ENCODE assay signal across 1 cellular context in the genomic region with DNA sequence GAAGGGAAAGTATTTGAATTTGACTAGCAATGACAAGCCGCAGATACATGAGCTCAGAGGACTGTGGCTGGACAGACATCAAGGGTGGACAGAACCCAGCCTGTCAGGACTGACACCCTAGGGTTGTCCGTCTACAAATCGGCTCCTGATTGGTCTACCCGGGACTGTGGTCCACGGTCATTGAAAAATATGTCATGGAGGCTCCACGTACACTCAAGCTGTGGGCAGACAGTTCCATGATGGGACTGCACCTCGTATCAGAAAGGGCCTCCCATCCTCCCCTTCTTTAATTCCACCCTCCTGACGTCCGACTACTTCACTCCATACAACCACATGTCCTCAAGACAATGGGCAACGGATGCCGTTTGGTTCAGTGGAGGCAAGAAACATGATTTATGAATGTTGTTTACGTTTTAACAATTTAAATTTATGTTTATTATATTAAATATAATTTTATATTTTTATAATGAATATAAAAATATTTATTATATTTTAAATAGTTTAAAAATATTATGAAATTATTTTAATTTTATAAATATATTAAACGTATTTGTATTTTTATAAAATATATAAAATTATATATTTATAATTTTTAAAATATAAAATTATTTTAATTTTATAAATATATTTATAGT.
TF ChIP-seq lines count a peak whose summit lies in the region.

No MANE protein-coding gene starts in this region.

TF ChIP-seq in WTC11, 78 proteins besides CTCF, POLR2A, EP300 and RAD21:
- TF ChIP-seq ZNF423 (CRISPR knock-in tag; IDR thresholded peaks at IDR 0.05): no peak
- no peak for TF ChIP-seq ZNF317 (CRISPR knock-in tag; IDR thresholded peaks at IDR 0.05; ENCODE audit: borderline replicate concordance, low read depth)
- TF ChIP-seq HMGA2 (CRISPR knock-in tag; IDR thresholded peaks at IDR 0.05): peak; percentile 98
- TF ChIP-seq, protein P1, sequence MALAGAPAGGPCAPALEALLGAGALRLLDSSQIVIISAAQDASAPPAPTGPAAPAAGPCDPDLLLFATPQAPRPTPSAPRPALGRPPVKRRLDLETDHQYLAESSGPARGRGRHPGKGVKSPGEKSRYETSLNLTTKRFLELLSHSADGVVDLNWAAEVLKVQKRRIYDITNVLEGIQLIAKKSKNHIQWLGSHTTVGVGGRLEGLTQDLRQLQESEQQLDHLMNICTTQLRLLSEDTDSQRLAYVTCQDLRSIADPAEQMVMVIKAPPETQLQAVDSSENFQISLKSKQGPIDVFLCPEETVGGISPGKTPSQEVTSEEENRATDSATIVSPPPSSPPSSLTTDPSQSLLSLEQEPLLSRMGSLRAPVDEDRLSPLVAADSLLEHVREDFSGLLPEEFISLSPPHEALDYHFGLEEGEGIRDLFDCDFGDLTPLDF (CRISPR knock-in tag; IDR thresholded peaks at IDR 0.05): no peak
- TF ChIP-seq SOX15 (CRISPR knock-in tag; IDR thresholded peaks at IDR 0.05): no peak
- no peak for TF ChIP-seq EMX1 (CRISPR knock-in tag; IDR thresholded peaks at IDR 0.05)
- TF ChIP-seq, protein P2, sequence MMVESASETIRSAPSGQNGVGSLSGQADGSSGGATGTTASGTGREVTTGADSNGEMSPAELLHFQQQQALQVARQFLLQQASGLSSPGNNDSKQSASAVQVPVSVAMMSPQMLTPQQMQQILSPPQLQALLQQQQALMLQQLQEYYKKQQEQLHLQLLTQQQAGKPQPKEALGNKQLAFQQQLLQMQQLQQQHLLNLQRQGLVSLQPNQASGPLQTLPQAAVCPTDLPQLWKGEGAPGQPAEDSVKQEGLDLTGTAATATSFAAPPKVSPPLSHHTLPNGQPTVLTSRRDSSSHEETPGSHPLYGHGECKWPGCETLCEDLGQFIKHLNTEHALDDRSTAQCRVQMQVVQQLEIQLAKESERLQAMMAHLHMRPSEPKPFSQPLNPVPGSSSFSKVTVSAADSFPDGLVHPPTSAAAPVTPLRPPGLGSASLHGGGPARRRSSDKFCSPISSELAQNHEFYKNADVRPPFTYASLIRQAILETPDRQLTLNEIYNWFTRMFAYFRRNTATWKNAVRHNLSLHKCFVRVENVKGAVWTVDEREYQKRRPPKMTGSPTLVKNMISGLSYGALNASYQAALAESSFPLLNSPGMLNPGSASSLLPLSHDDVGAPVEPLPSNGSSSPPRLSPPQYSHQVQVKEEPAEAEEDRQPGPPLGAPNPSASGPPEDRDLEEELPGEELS (CRISPR knock-in tag; IDR thresholded peaks at IDR 0.05): no peak
- TF ChIP-seq, protein P3, sequence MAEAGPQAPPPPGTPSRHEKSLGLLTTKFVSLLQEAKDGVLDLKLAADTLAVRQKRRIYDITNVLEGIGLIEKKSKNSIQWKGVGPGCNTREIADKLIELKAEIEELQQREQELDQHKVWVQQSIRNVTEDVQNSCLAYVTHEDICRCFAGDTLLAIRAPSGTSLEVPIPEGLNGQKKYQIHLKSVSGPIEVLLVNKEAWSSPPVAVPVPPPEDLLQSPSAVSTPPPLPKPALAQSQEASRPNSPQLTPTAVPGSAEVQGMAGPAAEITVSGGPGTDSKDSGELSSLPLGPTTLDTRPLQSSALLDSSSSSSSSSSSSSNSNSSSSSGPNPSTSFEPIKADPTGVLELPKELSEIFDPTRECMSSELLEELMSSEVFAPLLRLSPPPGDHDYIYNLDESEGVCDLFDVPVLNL (CRISPR knock-in tag; IDR thresholded peaks at IDR 0.05; ENCODE audit: borderline replicate concordance, low read depth): no peak
